ENCODE assay signal across 22 cellular contexts in genomic region chr1:153852170-153852569, GRCh38.
A peak's percentile ranks its signal among the peaks of the same experiment; 100 is the strongest.
DNase-seq lines count a peak whose midpoint lies in the region; ATAC-seq and TF ChIP-seq lines count a peak whose summit lies in the region.
"Had no signal": no experiment of that assay in that cellular context is flagged by ENCODE, and none has a peak within 500 bp of the region (broad histone marks: within the 10 kb centered on the region; RNA-seq: fewer than 3 reads in every experiment).

No MANE protein-coding gene starts in this region.

- H2AFZ ChIP-seq in Karpas-422 (ENCODE audit: low read length) = no peak overlapping the region

- H3K4me1 Mint-ChIP-seq in CD4-positive, alpha-beta T cell (ENCODE audit: low read depth) = peaks cover 58% of the 10 kb centered on the region
- peaks cover 11% of the 10 kb centered on the region for H3K4me1 Mint-ChIP-seq in nephron progenitor cell

- peaks cover 63% of the 10 kb centered on the region for H3K4me1 ChIP-seq in Karpas-422 (ENCODE audit: low read length)
- H3K4me1 ChIP-seq: Caco-2, esophagus squamous epithelium had no signal

- peaks cover 58% of the 10 kb centered on the region for H3K36me3 Mint-ChIP-seq in CD4-positive, alpha-beta T cell (ENCODE audit: low read depth)
- H3K36me3 Mint-ChIP-seq in nephron progenitor cell (ENCODE audit: low read depth) = peaks cover 76% of the 10 kb centered on the region

- no peak for DNase-seq in CD4-positive, alpha-beta T cell
- DNase-seq in Karpas-422 (no peak), amniotic epithelial cell (ENCODE audit: low read depth) (peak; percentile 18), nephron progenitor cell (no peak), AG08396 (ENCODE audit: low spot score) (no peak), SK-N-DZ (ENCODE audit: low spot score) (no peak), HCEC 1CT (no peak)
- DNase-seq: Caco-2; effector memory CD8-positive, alpha-beta T cell; esophagus squamous epithelium; mesendoderm; NCI-H1436; NCI-H524 treated with DMSO at 0.1 percent for 48 hours; SHP77; small intestine; stimulated activated CD4-positive, alpha-beta T cell treated with anti-CD3 and anti-CD28 coated beads, Interleukin-2, amount 100 ng/mL, for 48 hours; T-helper 2 cell; WERI-Rb-1 had no signal

- CTCF ChIA-PET in CD4-positive, alpha-beta T cell (lab: Charles Lee) = interaction anchor here (1.0 to 1.6 kb wide), 2 partner anchors 10 to 115 kb away, joined by 3 read pairs; partner anchors contain the start of gene CREB3L4

- no peak overlapping the region for H3K4me2 ChIP-seq in Karpas-422 (ENCODE audit: low read depth, low read length, poor library complexity, severe bottlenecking)

- intact Hi-C loops in CD4-positive, alpha-beta T cell (cut with DNase I, micrococcal nuclease) = no loop called here

- H3K79me2 ChIP-seq in Karpas-422 (ENCODE audit: low read length) = peaks cover 93% of the 10 kb centered on the region

- H3K9ac ChIP-seq in Karpas-422 (ENCODE audit: low read length) = no peak overlapping the region

- no peaks in the 10 kb centered on the region for H4K20me1 ChIP-seq in Karpas-422 (ENCODE audit: insufficient read depth, low read depth, low read length)

- H3K4me3 ChIP-seq in Karpas-422 (ENCODE audit: low read length) = no peak overlapping the region
- H3K4me3 ChIP-seq: esophagus squamous epithelium, tibial nerve had no signal

- no peaks in the 10 kb centered on the region for H3K27me3 ChIP-seq in CD4-positive, alpha-beta T cell (ENCODE audit: control insufficient read depth, insufficient read depth, low read length)
- H3K27me3 ChIP-seq in Karpas-422 (ENCODE audit: low read length) = no peaks in the 10 kb centered on the region
- H3K27me3 ChIP-seq: esophagus squamous epithelium, tibial nerve had no signal

- peak overlapping the region; percentile 27 for H3K27ac Mint-ChIP-seq in CD4-positive, alpha-beta T cell
- peak overlapping the region; percentile 85 for H3K27ac Mint-ChIP-seq in nephron progenitor cell
- H3K27ac Mint-ChIP-seq: stimulated activated naive CD8-positive, alpha-beta T cell treated with anti-CD3 and anti-CD28 coated beads, Interleukin-15, Interleukin-2, amounts not matched to agents 100 ng/mL and 50 ng/mL, for 24 hours had no signal

- no peak for ATAC-seq in CD4-positive, alpha-beta T cell (ENCODE audit: poor library complexity)
- ATAC-seq: activated naive CD4-positive, alpha-beta T cell treated with anti-CD3 and anti-CD28 coated beads, Interleukin-2, amount 50 U/mL, for 72 hours; effector memory CD8-positive, alpha-beta T cell; HCT116 had no signal

- H3K27me3 Mint-ChIP-seq in CD4-positive, alpha-beta T cell = no peaks in the 10 kb centered on the region
- H3K27me3 Mint-ChIP-seq in nephron progenitor cell (ENCODE audit: low read depth, poor library complexity) = no peaks in the 10 kb centered on the region
- H3K27me3 Mint-ChIP-seq: effector memory CD8-positive, alpha-beta T cell; stimulated activated naive CD8-positive, alpha-beta T cell treated with anti-CD3 and anti-CD28 coated beads, Interleukin-15, Interleukin-2, amounts not matched to agents 100 ng/mL and 50 ng/mL, for 24 hours had no signal

- peaks cover 8% of the 10 kb centered on the region; the same call in 1 of the 2 replicates for H3K36me3 ChIP-seq in Karpas-422 (ENCODE audit: insufficient read depth, low read length)

- no peaks in the 10 kb centered on the region for H3K9me3 ChIP-seq in CD4-positive, alpha-beta T cell (ENCODE audit: control insufficient read depth, low read length)
- no peaks in the 10 kb centered on the region for H3K9me3 ChIP-seq in Karpas-422 (ENCODE audit: low read length)
- H3K9me3 ChIP-seq: Caco-2, esophagus squamous epithelium, tibial nerve had no signal

- POLR2A ChIA-PET in CD4-positive, alpha-beta T cell (lab: Charles Lee) = no interaction called here

- no peaks in the 10 kb centered on the region for H3K9me3 Mint-ChIP-seq in CD4-positive, alpha-beta T cell
- H3K9me3 Mint-ChIP-seq in nephron progenitor cell = peaks cover 3% of the 10 kb centered on the region
- H3K9me3 Mint-ChIP-seq: activated naive CD4-positive, alpha-beta T cell treated with anti-CD3 and anti-CD28 coated beads, Interleukin-2, amount 50 U/mL, for 72 hours; effector memory CD8-positive, alpha-beta T cell; stimulated activated naive CD8-positive, alpha-beta T cell treated with anti-CD3 and anti-CD28 coated beads, Interleukin-15, Interleukin-2, amounts not matched to agents 100 ng/mL and 50 ng/mL, for 24 hours had no signal

- TF ChIP-seq CTCF in CD4-positive, alpha-beta T cell (IDR thresholded peaks at IDR 0.05) = no peak
- no peak for TF ChIP-seq CTCF in nephron progenitor cell (IDR thresholded peaks at IDR 0.05)

- H3K9me2 ChIP-seq in Karpas-422 (replicated peaks; ENCODE audit: insufficient read depth, low read length) = no peaks in the 10 kb centered on the region

- no peak overlapping the region for H3K4me3 Mint-ChIP-seq in CD4-positive, alpha-beta T cell
- H3K4me3 Mint-ChIP-seq in nephron progenitor cell = no peak overlapping the region
- H3K4me3 Mint-ChIP-seq: effector memory CD8-positive, alpha-beta T cell; stimulated activated naive CD8-positive, alpha-beta T cell treated with anti-CD3 and anti-CD28 coated beads, Interleukin-15, Interleukin-2, amounts not matched to agents 100 ng/mL and 50 ng/mL, for 24 hours had no signal

- H3K27ac ChIP-seq in CD4-positive, alpha-beta T cell (ENCODE audit: low read depth, low read length) = no peak overlapping the region
- peak overlapping the region; percentile 34 for H3K27ac ChIP-seq in Karpas-422 (ENCODE audit: low read length)
- H3K27ac ChIP-seq: esophagus squamous epithelium, tibial nerve, WERI-Rb-1 had no signal
